ENCODE assay signal across 8 cellular contexts in genomic region chr21:32921632-32922230, GRCh38.
DNase-seq lines count a peak whose midpoint lies in the region; ATAC-seq and TF ChIP-seq lines count a peak whose summit lies in the region.

No MANE protein-coding gene starts in this region.

- DNase-seq in SKM-1 treated with dmso at 0.1 percent for 144 hours (lab: John Stamatoyannopoulos, UW; ENCODE audit: unreplicated experiment) = peak; percentile 6
- no peak for DNase-seq in SKM-1 (lab: John Stamatoyannopoulos, UW; ENCODE audit: unreplicated experiment)
- peak in 3 of 5 donors; percentile 12 to 22 (median 13) for DNase-seq in T-helper 1 cell
- DNase-seq in effector CD8-positive, alpha-beta T cell (lab: John Stamatoyannopoulos, UW) = peak; percentile 3
- DNase-seq in psoas muscle = peak in 1 of 2 donors; percentile 16
- no peak for DNase-seq in activated T-helper 1 cell treated with anti-CD3 and anti-CD28 coated beads, Interleukin-12 subunit alpha, Interleukin-12 subunit beta, Interleukin-2, Interleukin-4 antibody, amounts not matched to agents 30 ng/mL and 10 ng/mL and 1 ng/mL, durations not matched to agents 14 hours and 24 hours and 36 hours (ENCODE audit: low spot score)
- no peak for DNase-seq in tibial artery
- no peak for DNase-seq in HK-2 (ENCODE audit: unreplicated experiment)

- H3K27me3 Mint-ChIP-seq in activated T-helper 1 cell treated with anti-CD3 and anti-CD28 coated beads, Interleukin-12 subunit alpha, Interleukin-12 subunit beta, Interleukin-2, Interleukin-4 antibody, amounts not matched to agents 30 ng/mL and 10 ng/mL and 1 ng/mL, durations not matched to agents 14 hours and 24 hours and 36 hours (ENCODE audit: insufficient read depth) = peaks cover 3% of the 10 kb centered on the region

- H3K27me3 ChIP-seq in psoas muscle (ENCODE audit: insufficient read depth in 3 of 3, low read length in 2 of 3) (peaks cover 0 to 6% (median 1%) of the 10 kb centered on the region in 3 donors), tibial artery (no peaks in the 10 kb centered on the region)

- no peak overlapping the region for H3K4me3 Mint-ChIP-seq in activated T-helper 1 cell treated with anti-CD3 and anti-CD28 coated beads, Interleukin-12 subunit alpha, Interleukin-12 subunit beta, Interleukin-2, Interleukin-4 antibody, amounts not matched to agents 30 ng/mL and 10 ng/mL and 1 ng/mL, durations not matched to agents 14 hours and 24 hours and 36 hours

- H3K27ac ChIP-seq in psoas muscle = no peak overlapping the region
- H3K27ac ChIP-seq in tibial artery = no peak overlapping the region

- peaks cover 19% of the 10 kb centered on the region for H3K9me3 Mint-ChIP-seq in activated T-helper 1 cell treated with anti-CD3 and anti-CD28 coated beads, Interleukin-12 subunit alpha, Interleukin-12 subunit beta, Interleukin-2, Interleukin-4 antibody, amounts not matched to agents 30 ng/mL and 10 ng/mL and 1 ng/mL, durations not matched to agents 14 hours and 24 hours and 36 hours

- TF ChIP-seq CTCF in psoas muscle (IDR thresholded peaks at IDR 0.05) (peak; percentile 18), tibial artery (IDR thresholded peaks at IDR 0.05) (no peak)

- no peak overlapping the region for H3K27ac Mint-ChIP-seq in activated T-helper 1 cell treated with anti-CD3 and anti-CD28 coated beads, Interleukin-12 subunit alpha, Interleukin-12 subunit beta, Interleukin-2, Interleukin-4 antibody, amounts not matched to agents 30 ng/mL and 10 ng/mL and 1 ng/mL, durations not matched to agents 14 hours and 24 hours and 36 hours

- no peaks in the 10 kb centered on the region for H3K4me1 Mint-ChIP-seq in activated T-helper 1 cell treated with anti-CD3 and anti-CD28 coated beads, Interleukin-12 subunit alpha, Interleukin-12 subunit beta, Interleukin-2, Interleukin-4 antibody, amounts not matched to agents 30 ng/mL and 10 ng/mL and 1 ng/mL, durations not matched to agents 14 hours and 24 hours and 36 hours (ENCODE audit: low read depth)

- H3K36me3 ChIP-seq in psoas muscle (ENCODE audit: insufficient read depth in 1 of 2, low read depth in 1 of 2) = no peaks in the 10 kb centered on the region
- H3K36me3 ChIP-seq in tibial artery = no peaks in the 10 kb centered on the region

- peaks cover 7% of the 10 kb centered on the region for H3K9me3 ChIP-seq in psoas muscle
- H3K9me3 ChIP-seq in tibial artery = peaks cover 0 to 10% (median 0%) of the 10 kb centered on the region in 3 donors

- H3K4me1 ChIP-seq in psoas muscle (no peaks in the 10 kb centered on the region), tibial artery (peaks cover 0 to 13% (median 0%) of the 10 kb centered on the region in 4 donors)

- ATAC-seq in psoas muscle = no peak

- intact Hi-C loops in psoas muscle (cut with DNase I) = no loop called here
- intact Hi-C loops in activated T-helper 1 cell treated with anti-CD3 and anti-CD28 coated beads, Interleukin-12 subunit alpha, Interleukin-12 subunit beta, Interleukin-2, Interleukin-4 antibody, amounts not matched to agents 30 ng/mL and 10 ng/mL and 1 ng/mL, durations not matched to agents 14 hours and 24 hours and 36 hours (cut with micrococcal nuclease) = no loop called here
- intact Hi-C loops in tibial artery (cut with DNase I; ENCODE audit: low total_unique reads) = no loop called here

- 78 to 80% (median 79%) methylated on average over 7 of the region's 7 CpGs for WGBS in psoas muscle, 3 donors

- H3K36me3 Mint-ChIP-seq in activated T-helper 1 cell treated with anti-CD3 and anti-CD28 coated beads, Interleukin-12 subunit alpha, Interleukin-12 subunit beta, Interleukin-2, Interleukin-4 antibody, amounts not matched to agents 30 ng/mL and 10 ng/mL and 1 ng/mL, durations not matched to agents 14 hours and 24 hours and 36 hours (ENCODE audit: low read depth) = peaks cover 2% of the 10 kb centered on the region

- H3K4me3 ChIP-seq in psoas muscle = no peak overlapping the region
- H3K4me3 ChIP-seq in tibial artery = no peak overlapping the region

Comparison
In these comparisons a context has a peak if more than half of its experiments do, and no peak if none do; other contexts are left out.
1. DNase-seq: peak in SKM-1 treated with dmso at 0.1 percent for 144 hours (single experiment), T-helper 1 cell (3 of 5) and effector CD8-positive, alpha-beta T cell (single experiment); none in SKM-1 (single experiment), activated T-helper 1 cell treated with anti-CD3 and anti-CD28 coated beads, Interleukin-12 subunit alpha, Interleukin-12 subunit beta, Interleukin-2, Interleukin-4 antibody, amounts not matched to agents 30 ng/mL and 10 ng/mL and 1 ng/mL, durations not matched to agents 14 hours and 24 hours and 36 hours (single experiment), tibial artery (0 of 2) and HK-2 (single experiment).